ENCODE assay signal across 9 cellular contexts in genomic region chr2:108184421-108184820, GRCh38. TPM values are rescaled to one million over a fixed set of nuclear protein-coding genes. Genes with fewer than 3 reads are reported as not detected.
DNase-seq lines count a peak whose midpoint lies in the region; ATAC-seq and TF ChIP-seq lines count a peak whose summit lies in the region.
"Had no signal": no experiment of that assay in that cellular context is flagged by ENCODE, and none has a peak within 500 bp of the region (broad histone marks: within the 10 kb centered on the region; RNA-seq: fewer than 3 reads in every experiment).

No MANE protein-coding gene starts in this region.

- CTCF ChIA-PET in GM10248 (lab: Yijun Ruan, JAX) = interaction anchor here (0.8 to 3.7 kb wide), 10 partner anchors 9 to 1546 kb away, joined by 3 to 9 read pairs (median 4); no protein-coding TSS in a partner anchor

- no peaks in the 10 kb centered on the region for H3K9me3 ChIP-seq in right lobe of liver
- H3K9me3 ChIP-seq: tibial artery had no signal

- TF ChIP-seq POLR2A in right lobe of liver (IDR thresholded peaks at IDR 0.05) = no peak

- H3K4me1 Mint-ChIP-seq in immature natural killer cell = no peaks in the 10 kb centered on the region

- no peak overlapping the region for H3K27ac Mint-ChIP-seq in immature natural killer cell

- intact Hi-C loops in right lobe of liver (cut with DNase I) = no loop called here

- H3K4me3 Mint-ChIP-seq in immature natural killer cell = no peak overlapping the region

- WGBS in right lobe of liver (ENCODE audit: insufficient coverage, low coverage, low lambda C conversion rate, missing lambda C conversion rate) = 12% methylated on average over 2 of the region's 2 CpGs

- H3K9me3 Mint-ChIP-seq in immature natural killer cell = no peaks in the 10 kb centered on the region

- no peaks in the 10 kb centered on the region for H3K4me1 ChIP-seq in right lobe of liver
- H3K4me1 ChIP-seq: tibial artery had no signal

- H3K27me3 ChIP-seq in right lobe of liver = no peaks in the 10 kb centered on the region
- H3K27me3 ChIP-seq: tibial artery had no signal

- no peaks in the 10 kb centered on the region for H3K36me3 Mint-ChIP-seq in immature natural killer cell

- TF ChIP-seq CTCF in GM10248 (IDR thresholded peaks at IDR 0.05; ENCODE audit: control extremely low read depth, extremely low read depth, low read depth, missing control alignments) (peak; percentile 53), right lobe of liver (IDR thresholded peaks at IDR 0.05) (peak in 3 of 4 donors; percentile 42 to 57 (median 43))

- peaks cover 0 to 2% (median 0%) of the 10 kb centered on the region in 3 donors for H3K27me3 Mint-ChIP-seq in immature natural killer cell (ENCODE audit: low read depth in 3 of 3)

- POLR2A ChIA-PET in GM10248 (lab: Yijun Ruan, JAX) = no interaction called here

- no peaks in the 10 kb centered on the region for H3K36me3 ChIP-seq in right lobe of liver
- H3K36me3 ChIP-seq: tibial artery had no signal

- ATAC-seq in HG02885 (IDR thresholded peaks at IDR 0.05; ENCODE audit: poor library complexity, unreplicated experiment) (peak; percentile 66), SK-N-SH treated with all-trans-retinoic acid at 6 μM for 48 hours (peak; percentile 75), right lobe of liver (peak; percentile 56 to 77 (median 66)), HG03196 (IDR thresholded peaks at IDR 0.05; ENCODE audit: unreplicated experiment) (no peak)

- H3K4me3 ChIP-seq in right lobe of liver = no peak overlapping the region
- H3K4me3 ChIP-seq: tibial artery had no signal

- no peak overlapping the region for H3K27ac ChIP-seq in right lobe of liver
- H3K27ac ChIP-seq: tibial artery had no signal

- DNase-seq in GM10248 (ENCODE audit: extremely low spot score) (no peak), right lobe of liver (no peak), occipital lobe (lab: John Stamatoyannopoulos, UW) (no peak), hippocampal formation (lab: John Stamatoyannopoulos, UW) (no peak), immature natural killer cell (no peak)
- DNase-seq: tibial artery had no signal

TF ChIP-seq in SK-N-SH treated with all-trans-retinoic acid at 6 μM for 48 hours, 23 proteins besides CTCF, POLR2A, EP300 and RAD21:
- TF ChIP-seq TSHZ2 (CRISPR knock-in tag; IDR thresholded peaks at IDR 0.05) (no peak), SNAI2 (CRISPR knock-in tag; IDR thresholded peaks at IDR 0.05) (no peak), ZC3H10 (CRISPR knock-in tag; IDR thresholded peaks at IDR 0.05) (no peak), CREB5 (CRISPR knock-in tag; IDR thresholded peaks at IDR 0.05; ENCODE audit: low read depth) (no peak), TOX (CRISPR knock-in tag; IDR thresholded peaks at IDR 0.05; ENCODE audit: borderline replicate concordance) (no peak), ZNF70 (CRISPR knock-in tag; IDR thresholded peaks at IDR 0.05) (no peak)

RNA-seq across cellular contexts. Expression of gene SULT1C3, which starts 55.3 kb away (rescaled TPM):
- total RNA-seq in right lobe of liver (not detected), occipital lobe (not detected)
- not detected for polyA plus RNA-seq in immature natural killer cell
